ENCODE assay signal across 1 cellular context in the genomic region with DNA sequence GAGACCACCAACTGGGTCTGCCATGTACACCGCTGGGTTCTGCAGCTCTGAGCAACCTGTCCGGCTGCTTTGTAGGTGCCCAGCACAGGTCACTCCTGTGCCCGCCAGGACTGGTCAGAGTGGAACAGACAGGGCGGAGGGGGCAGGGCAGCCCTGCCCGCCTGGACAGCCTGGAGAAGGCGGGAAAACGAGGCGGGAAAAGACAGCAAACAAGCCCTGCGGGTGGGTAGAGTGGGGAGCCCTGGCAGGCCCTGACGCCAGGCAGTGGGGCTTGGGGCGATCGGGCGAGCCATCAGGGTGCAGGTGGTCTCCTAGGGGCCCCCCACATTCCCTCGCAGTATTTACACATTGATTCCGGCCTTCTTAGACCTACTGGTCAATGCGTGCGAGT.
A peak's percentile ranks its signal among the peaks of the same experiment; 100 is the strongest.
TF ChIP-seq lines count a peak whose summit lies in the region.

No MANE protein-coding gene starts in this region.

TF ChIP-seq in HepG2, 621 proteins besides CTCF, POLR2A, EP300 and RAD21 (continued from another document and continues in another):
- TF ChIP-seq, protein P1, sequence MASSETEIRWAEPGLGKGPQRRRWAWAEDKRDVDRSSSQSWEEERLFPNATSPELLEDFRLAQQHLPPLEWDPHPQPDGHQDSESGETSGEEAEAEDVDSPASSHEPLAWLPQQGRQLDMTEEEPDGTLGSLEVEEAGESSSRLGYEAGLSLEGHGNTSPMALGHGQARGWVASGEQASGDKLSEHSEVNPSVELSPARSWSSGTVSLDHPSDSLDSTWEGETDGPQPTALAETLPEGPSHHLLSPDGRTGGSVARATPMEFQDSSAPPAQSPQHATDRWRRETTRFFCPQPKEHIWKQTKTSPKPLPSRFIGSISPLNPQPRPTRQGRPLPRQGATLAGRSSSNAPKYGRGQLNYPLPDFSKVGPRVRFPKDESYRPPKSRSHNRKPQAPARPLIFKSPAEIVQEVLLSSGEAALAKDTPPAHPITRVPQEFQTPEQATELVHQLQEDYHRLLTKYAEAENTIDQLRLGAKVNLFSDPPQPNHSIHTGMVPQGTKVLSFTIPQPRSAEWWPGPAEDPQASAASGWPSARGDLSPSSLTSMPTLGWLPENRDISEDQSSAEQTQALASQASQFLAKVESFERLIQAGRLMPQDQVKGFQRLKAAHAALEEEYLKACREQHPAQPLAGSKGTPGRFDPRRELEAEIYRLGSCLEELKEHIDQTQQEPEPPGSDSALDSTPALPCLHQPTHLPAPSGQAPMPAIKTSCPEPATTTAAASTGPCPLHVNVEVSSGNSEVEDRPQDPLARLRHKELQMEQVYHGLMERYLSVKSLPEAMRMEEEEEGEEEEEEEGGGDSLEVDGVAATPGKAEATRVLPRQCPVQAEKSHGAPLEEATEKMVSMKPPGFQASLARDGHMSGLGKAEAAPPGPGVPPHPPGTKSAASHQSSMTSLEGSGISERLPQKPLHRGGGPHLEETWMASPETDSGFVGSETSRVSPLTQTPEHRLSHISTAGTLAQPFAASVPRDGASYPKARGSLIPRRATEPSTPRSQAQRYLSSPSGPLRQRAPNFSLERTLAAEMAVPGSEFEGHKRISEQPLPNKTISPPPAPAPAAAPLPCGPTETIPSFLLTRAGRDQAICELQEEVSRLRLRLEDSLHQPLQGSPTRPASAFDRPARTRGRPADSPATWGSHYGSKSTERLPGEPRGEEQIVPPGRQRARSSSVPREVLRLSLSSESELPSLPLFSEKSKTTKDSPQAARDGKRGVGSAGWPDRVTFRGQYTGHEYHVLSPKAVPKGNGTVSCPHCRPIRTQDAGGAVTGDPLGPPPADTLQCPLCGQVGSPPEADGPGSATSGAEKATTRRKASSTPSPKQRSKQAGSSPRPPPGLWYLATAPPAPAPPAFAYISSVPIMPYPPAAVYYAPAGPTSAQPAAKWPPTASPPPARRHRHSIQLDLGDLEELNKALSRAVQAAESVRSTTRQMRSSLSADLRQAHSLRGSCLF (CRISPR knock-in tag; IDR thresholded peaks at IDR 0.05; ENCODE audit: borderline replicate concordance) = no peak
- no peak for TF ChIP-seq NFIC (IDR thresholded peaks at IDR 0.05; ENCODE audit: low read length)
- no peak for TF ChIP-seq SATB2 (CRISPR knock-in tag; IDR thresholded peaks at IDR 0.05)
- no peak for TF ChIP-seq NR2F6 (IDR thresholded peaks at IDR 0.05)
- no peak for TF ChIP-seq NR2F6 (CRISPR knock-in tag; IDR thresholded peaks at IDR 0.05)
- TF ChIP-seq HNRNPL (IDR thresholded peaks at IDR 0.05; ENCODE audit: low read depth, low read length) = peak; percentile 99
- 0 out of 2 replicates have a peak, but pooled peaks have one; percentile 44 for TF ChIP-seq ZNF230 (CRISPR knock-in tag; IDR thresholded peaks at IDR 0.05)
- TF ChIP-seq SMAD9 (CRISPR knock-in tag; IDR thresholded peaks at IDR 0.05) = no peak
- TF ChIP-seq ZBTB2 (CRISPR knock-in tag; IDR thresholded peaks at IDR 0.05; ENCODE audit: low read depth) = 0 out of 2 replicates have a peak, but pooled peaks have one; percentile 35
- TF ChIP-seq ZNF20 (CRISPR knock-in tag; IDR thresholded peaks at IDR 0.05) = no peak
- TF ChIP-seq, protein P2, sequence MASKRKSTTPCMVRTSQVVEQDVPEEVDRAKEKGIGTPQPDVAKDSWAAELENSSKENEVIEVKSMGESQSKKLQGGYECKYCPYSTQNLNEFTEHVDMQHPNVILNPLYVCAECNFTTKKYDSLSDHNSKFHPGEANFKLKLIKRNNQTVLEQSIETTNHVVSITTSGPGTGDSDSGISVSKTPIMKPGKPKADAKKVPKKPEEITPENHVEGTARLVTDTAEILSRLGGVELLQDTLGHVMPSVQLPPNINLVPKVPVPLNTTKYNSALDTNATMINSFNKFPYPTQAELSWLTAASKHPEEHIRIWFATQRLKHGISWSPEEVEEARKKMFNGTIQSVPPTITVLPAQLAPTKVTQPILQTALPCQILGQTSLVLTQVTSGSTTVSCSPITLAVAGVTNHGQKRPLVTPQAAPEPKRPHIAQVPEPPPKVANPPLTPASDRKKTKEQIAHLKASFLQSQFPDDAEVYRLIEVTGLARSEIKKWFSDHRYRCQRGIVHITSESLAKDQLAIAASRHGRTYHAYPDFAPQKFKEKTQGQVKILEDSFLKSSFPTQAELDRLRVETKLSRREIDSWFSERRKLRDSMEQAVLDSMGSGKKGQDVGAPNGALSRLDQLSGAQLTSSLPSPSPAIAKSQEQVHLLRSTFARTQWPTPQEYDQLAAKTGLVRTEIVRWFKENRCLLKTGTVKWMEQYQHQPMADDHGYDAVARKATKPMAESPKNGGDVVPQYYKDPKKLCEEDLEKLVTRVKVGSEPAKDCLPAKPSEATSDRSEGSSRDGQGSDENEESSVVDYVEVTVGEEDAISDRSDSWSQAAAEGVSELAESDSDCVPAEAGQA (IDR thresholded peaks at IDR 0.05; ENCODE audit: low read depth) = no peak
- TF ChIP-seq, protein P2 (CRISPR knock-in tag; IDR thresholded peaks at IDR 0.05; ENCODE audit: borderline replicate concordance) = no peak
- no peak for TF ChIP-seq SMARCE1 (IDR thresholded peaks at IDR 0.05; ENCODE audit: borderline replicate concordance)
- TF ChIP-seq GZF1 (CRISPR knock-in tag; IDR thresholded peaks at IDR 0.05) = no peak
- TF ChIP-seq ZNF160 (CRISPR knock-in tag; IDR thresholded peaks at IDR 0.05) = no peak; the same call in 1 of the 2 replicates
- 0 out of 2 replicates have a peak, but pooled peaks have one; percentile 21 for TF ChIP-seq ZSCAN22 (CRISPR knock-in tag; IDR thresholded peaks at IDR 0.05)
- no peak for TF ChIP-seq KLF6 (CRISPR knock-in tag; IDR thresholded peaks at IDR 0.05)
- TF ChIP-seq AGO1 (IDR thresholded peaks at IDR 0.05; ENCODE audit: low read depth, low read length, poor library complexity, severe bottlenecking) = no peak
- TF ChIP-seq BRCA1 (CRISPR knock-in tag; IDR thresholded peaks at IDR 0.05) = no peak
- no peak for TF ChIP-seq ZNF343 (CRISPR knock-in tag; IDR thresholded peaks at IDR 0.05)
- TF ChIP-seq ZNF775 (CRISPR knock-in tag; IDR thresholded peaks at IDR 0.05; ENCODE audit: borderline replicate concordance) = no peak
- TF ChIP-seq ZNF264 (CRISPR knock-in tag; IDR thresholded peaks at IDR 0.05) = no peak
- no peak for TF ChIP-seq SOX6 (IDR thresholded peaks at IDR 0.05)
- no peak for TF ChIP-seq SOX6 (CRISPR knock-in tag; IDR thresholded peaks at IDR 0.05)
- no peak for TF ChIP-seq THYN1 (CRISPR knock-in tag; IDR thresholded peaks at IDR 0.05; ENCODE audit: borderline replicate concordance, low read depth)
- TF ChIP-seq JUN (CRISPR knock-in tag; IDR thresholded peaks at IDR 0.05) = no peak
- no peak for TF ChIP-seq RARA (CRISPR knock-in tag; IDR thresholded peaks at IDR 0.05)
- TF ChIP-seq E2F5 (CRISPR knock-in tag; conservative IDR thresholded peaks at IDR 0.05) = peak; percentile 95
- no peak for TF ChIP-seq MED13 (CRISPR knock-in tag; IDR thresholded peaks at IDR 0.05)
- 0 out of 2 replicates have a peak, but pooled peaks have one; percentile 51 for TF ChIP-seq ZNF101 (CRISPR knock-in tag; IDR thresholded peaks at IDR 0.05; ENCODE audit: borderline replicate concordance, low read depth)
- TF ChIP-seq ZNF850 (CRISPR knock-in tag; conservative IDR thresholded peaks at IDR 0.05) = no peak
- no peak for TF ChIP-seq TMF1 (CRISPR knock-in tag; IDR thresholded peaks at IDR 0.05; ENCODE audit: low read depth)
- TF ChIP-seq ZFP90 (CRISPR knock-in tag; IDR thresholded peaks at IDR 0.05; ENCODE audit: borderline replicate concordance) = no peak
- TF ChIP-seq ZIK1 (CRISPR knock-in tag; IDR thresholded peaks at IDR 0.05; ENCODE audit: borderline replicate concordance, low read depth) = no peak
- TF ChIP-seq RORA (CRISPR knock-in tag; IDR thresholded peaks at IDR 0.05) = no peak
- TF ChIP-seq TCF7L2 (IDR thresholded peaks at IDR 0.05; ENCODE audit: low read depth, low read length) = no peak
- no peak for TF ChIP-seq ZNF549 (CRISPR knock-in tag; IDR thresholded peaks at IDR 0.05)
- TF ChIP-seq HOXA3 (CRISPR knock-in tag; IDR thresholded peaks at IDR 0.05) = no peak
- TF ChIP-seq, protein P3, sequence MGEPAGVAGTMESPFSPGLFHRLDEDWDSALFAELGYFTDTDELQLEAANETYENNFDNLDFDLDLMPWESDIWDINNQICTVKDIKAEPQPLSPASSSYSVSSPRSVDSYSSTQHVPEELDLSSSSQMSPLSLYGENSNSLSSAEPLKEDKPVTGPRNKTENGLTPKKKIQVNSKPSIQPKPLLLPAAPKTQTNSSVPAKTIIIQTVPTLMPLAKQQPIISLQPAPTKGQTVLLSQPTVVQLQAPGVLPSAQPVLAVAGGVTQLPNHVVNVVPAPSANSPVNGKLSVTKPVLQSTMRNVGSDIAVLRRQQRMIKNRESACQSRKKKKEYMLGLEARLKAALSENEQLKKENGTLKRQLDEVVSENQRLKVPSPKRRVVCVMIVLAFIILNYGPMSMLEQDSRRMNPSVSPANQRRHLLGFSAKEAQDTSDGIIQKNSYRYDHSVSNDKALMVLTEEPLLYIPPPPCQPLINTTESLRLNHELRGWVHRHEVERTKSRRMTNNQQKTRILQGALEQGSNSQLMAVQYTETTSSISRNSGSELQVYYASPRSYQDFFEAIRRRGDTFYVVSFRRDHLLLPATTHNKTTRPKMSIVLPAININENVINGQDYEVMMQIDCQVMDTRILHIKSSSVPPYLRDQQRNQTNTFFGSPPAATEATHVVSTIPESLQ (CRISPR knock-in tag; conservative IDR thresholded peaks at IDR 0.05) = no peak
- peak; percentile 47; the same call in 1 of the 2 replicates for TF ChIP-seq DMAP1 (CRISPR knock-in tag; IDR thresholded peaks at IDR 0.05)
- TF ChIP-seq, protein P4, sequence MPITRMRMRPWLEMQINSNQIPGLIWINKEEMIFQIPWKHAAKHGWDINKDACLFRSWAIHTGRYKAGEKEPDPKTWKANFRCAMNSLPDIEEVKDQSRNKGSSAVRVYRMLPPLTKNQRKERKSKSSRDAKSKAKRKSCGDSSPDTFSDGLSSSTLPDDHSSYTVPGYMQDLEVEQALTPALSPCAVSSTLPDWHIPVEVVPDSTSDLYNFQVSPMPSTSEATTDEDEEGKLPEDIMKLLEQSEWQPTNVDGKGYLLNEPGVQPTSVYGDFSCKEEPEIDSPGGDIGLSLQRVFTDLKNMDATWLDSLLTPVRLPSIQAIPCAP (CRISPR knock-in tag; IDR thresholded peaks at IDR 0.05; ENCODE audit: low read depth) = no peak
- TF ChIP-seq, protein P5, sequence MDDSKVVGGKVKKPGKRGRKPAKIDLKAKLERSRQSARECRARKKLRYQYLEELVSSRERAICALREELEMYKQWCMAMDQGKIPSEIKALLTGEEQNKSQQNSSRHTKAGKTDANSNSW (CRISPR knock-in tag; IDR thresholded peaks at IDR 0.05; ENCODE audit: borderline replicate concordance) = no peak
- TF ChIP-seq PHF8 (CRISPR knock-in tag; IDR thresholded peaks at IDR 0.05) = 0 out of 2 replicates have a peak, but pooled peaks have one; percentile 5
- TF ChIP-seq NBN (conservative IDR thresholded peaks at IDR 0.05) = no peak
- TF ChIP-seq ZNF274 (CRISPR knock-in tag; IDR thresholded peaks at IDR 0.05) = no peak; the same call in 1 of the 2 replicates
- TF ChIP-seq, protein P6, sequence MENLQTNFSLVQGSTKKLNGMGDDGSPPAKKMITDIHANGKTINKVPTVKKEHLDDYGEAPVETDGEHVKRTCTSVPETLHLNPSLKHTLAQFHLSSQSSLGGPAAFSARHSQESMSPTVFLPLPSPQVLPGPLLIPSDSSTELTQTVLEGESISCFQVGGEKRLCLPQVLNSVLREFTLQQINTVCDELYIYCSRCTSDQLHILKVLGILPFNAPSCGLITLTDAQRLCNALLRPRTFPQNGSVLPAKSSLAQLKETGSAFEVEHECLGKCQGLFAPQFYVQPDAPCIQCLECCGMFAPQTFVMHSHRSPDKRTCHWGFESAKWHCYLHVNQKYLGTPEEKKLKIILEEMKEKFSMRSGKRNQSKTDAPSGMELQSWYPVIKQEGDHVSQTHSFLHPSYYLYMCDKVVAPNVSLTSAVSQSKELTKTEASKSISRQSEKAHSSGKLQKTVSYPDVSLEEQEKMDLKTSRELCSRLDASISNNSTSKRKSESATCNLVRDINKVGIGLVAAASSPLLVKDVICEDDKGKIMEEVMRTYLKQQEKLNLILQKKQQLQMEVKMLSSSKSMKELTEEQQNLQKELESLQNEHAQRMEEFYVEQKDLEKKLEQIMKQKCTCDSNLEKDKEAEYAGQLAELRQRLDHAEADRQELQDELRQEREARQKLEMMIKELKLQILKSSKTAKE (CRISPR knock-in tag; IDR thresholded peaks at IDR 0.05; ENCODE audit: borderline replicate concordance) = no peak
- no peak for TF ChIP-seq SIX1 (CRISPR knock-in tag; IDR thresholded peaks at IDR 0.05; ENCODE audit: borderline replicate concordance)
- no peak for TF ChIP-seq ZNF253 (CRISPR knock-in tag; IDR thresholded peaks at IDR 0.05; ENCODE audit: borderline replicate concordance)
- TF ChIP-seq FIP1L1 (IDR thresholded peaks at IDR 0.05; ENCODE audit: borderline replicate concordance, insufficient read depth, low read depth, low read length) = no peak
